In the genomic region with DNA sequence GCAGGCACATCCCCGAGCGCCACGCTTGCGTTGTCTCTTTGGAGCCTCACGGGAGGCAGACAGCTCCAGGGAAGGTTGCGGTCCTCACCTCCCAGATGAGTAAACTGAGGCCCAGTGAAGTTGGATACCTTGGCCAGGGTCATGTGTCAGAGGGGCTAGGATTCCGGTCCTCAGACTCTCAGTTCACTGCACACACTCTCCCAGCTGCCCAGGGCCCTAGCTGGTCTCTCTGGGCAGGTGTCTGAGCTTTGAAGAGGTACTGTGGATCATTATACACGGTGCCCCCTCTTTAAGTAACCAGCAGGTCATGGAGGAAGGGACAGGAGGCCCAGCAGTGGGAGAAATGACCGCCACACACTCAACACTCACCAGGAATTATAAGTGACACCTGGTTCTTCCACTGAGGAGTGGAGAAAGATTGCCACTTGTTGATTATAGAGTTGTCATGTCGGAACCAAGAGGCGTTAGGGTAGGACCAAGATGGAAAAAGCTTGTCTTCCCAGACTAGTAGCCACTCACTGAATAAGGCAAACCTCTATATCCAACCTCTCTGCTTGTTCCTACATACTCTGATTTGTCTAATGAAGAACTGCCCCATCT, we compare ENCODE assay signal across 1 cellular context.
TF ChIP-seq lines count a peak whose summit lies in the region.

No MANE protein-coding gene starts in this region.

TF ChIP-seq in endothelial cell of umbilical vein, 7 proteins besides CTCF, POLR2A, EP300 and RAD21:
- TF ChIP-seq MAX (IDR thresholded peaks at IDR 0.05; ENCODE audit: insufficient read depth, insufficient read length): no peak
- no peak for TF ChIP-seq FOS (IDR thresholded peaks at IDR 0.05; ENCODE audit: borderline replicate concordance, insufficient read depth, low read length)
- no peak for TF ChIP-seq GATA2 (IDR thresholded peaks at IDR 0.05; ENCODE audit: insufficient read depth, insufficient read length, low read depth, low read length)
- no peak for TF ChIP-seq JUN (IDR thresholded peaks at IDR 0.05; ENCODE audit: borderline replicate concordance, insufficient read depth, insufficient read length, low read depth)
- TF ChIP-seq MYC (IDR thresholded peaks at IDR 0.05; ENCODE audit: low read depth, low read length): no peak
- no peak for TF ChIP-seq POLR2AphosphoS5 (IDR thresholded peaks at IDR 0.05; ENCODE audit: insufficient read depth, low read depth, low read length)
- no peak for TF ChIP-seq EZH2 (IDR thresholded peaks at IDR 0.05; ENCODE audit: borderline replicate concordance, low read depth, low read length, severe bottlenecking)
